ENCODE assay signal across 8 cellular contexts in genomic region chr15:66946578-66947164, GRCh38.
DNase-seq lines count a peak whose midpoint lies in the region; FAIRE-seq and TF ChIP-seq lines count a peak whose summit lies in the region.

No MANE protein-coding gene starts in this region.

- FAIRE-seq in keratinocyte (lab: Jason Lieb, UNC) = peak; percentile 75

- H3K4me2 ChIP-seq in keratinocyte (ENCODE audit: control insufficient read depth, extremely low read depth, insufficient read depth, low read depth, low read length) = no peak overlapping the region

- H3K9me3 ChIP-seq in breast epithelium = no peaks in the 10 kb centered on the region
- no peaks in the 10 kb centered on the region for H3K9me3 ChIP-seq in keratinocyte (ENCODE audit: control insufficient read depth, low read depth, low read length)

- TF ChIP-seq POLR2A in breast epithelium (IDR thresholded peaks at IDR 0.05) = no peak

- no peaks in the 10 kb centered on the region for H4K20me1 ChIP-seq in keratinocyte (ENCODE audit: control insufficient read depth, extremely low read depth, insufficient read depth, low read length)

- H3K4me3 ChIP-seq in breast epithelium = no peak overlapping the region
- H3K4me3 ChIP-seq in keratinocyte (ENCODE audit: control insufficient read depth in 2 of 3, extremely low read depth in 1 of 3, insufficient read depth in 2 of 3, low read depth in 1 of 3, low read length in 3 of 3) = no peak overlapping the region

- H3K36me3 ChIP-seq in breast epithelium = no peaks in the 10 kb centered on the region
- H3K36me3 ChIP-seq in keratinocyte (ENCODE audit: control insufficient read depth in 2 of 2, extremely low read depth in 1 of 2, insufficient read depth in 2 of 2, low read length in 2 of 2) = no peaks in the 10 kb centered on the region

- H3K27me3 ChIP-seq in breast epithelium = no peaks in the 10 kb centered on the region
- no peaks in the 10 kb centered on the region for H3K27me3 ChIP-seq in keratinocyte (ENCODE audit: control insufficient read depth, extremely low read depth, insufficient read depth, low read length)

- H3K27ac ChIP-seq in VCaP (no peak overlapping the region), breast epithelium (no peak overlapping the region), keratinocyte (ENCODE audit: control insufficient read depth, insufficient read depth, low read length) (no peak overlapping the region)

- H3K4me1 ChIP-seq in breast epithelium = no peaks in the 10 kb centered on the region
- H3K4me1 ChIP-seq in keratinocyte (ENCODE audit: control insufficient read depth, extremely low read depth, insufficient read depth, low read length) = no peaks in the 10 kb centered on the region

- DNase-seq in NCI-H2107 treated with DMSO at 0.1 percent for 48 hours (lab: John Stamatoyannopoulos, UW; ENCODE audit: unreplicated experiment) (peak; percentile 40), NCI-H2107 (lab: John Stamatoyannopoulos, UW) (no peak), NCI-H1694 treated with DMSO at 0.1 percent for 48 hours (lab: John Stamatoyannopoulos, UW) (peak; percentile 34), breast epithelium (ENCODE audit: low spot score in 2 of 2) (peak; percentile 57 to 73), keratinocyte (ENCODE audit: low read depth, low spot score) (no peak), cerebellar nuclear complex (lab: John Stamatoyannopoulos, UW) (no peak)
- peak; percentile 54 for DNase-seq in stimulated activated CD4-positive, alpha-beta T cell treated with anti-CD3 and anti-CD28 coated beads, Interleukin-2, amount 100 ng/mL, for 4 hours (ENCODE audit: low read depth)

- H3K9ac ChIP-seq in keratinocyte (ENCODE audit: control insufficient read depth, extremely low read depth, insufficient read depth, low read length) = no peak overlapping the region

- H3K79me2 ChIP-seq in keratinocyte (ENCODE audit: control insufficient read depth, insufficient read depth, low read length) = no peaks in the 10 kb centered on the region

- peak; percentile 93 for TF ChIP-seq CTCF in VCaP (conservative IDR thresholded peaks at IDR 0.05)
- TF ChIP-seq CTCF in breast epithelium (IDR thresholded peaks at IDR 0.05) = peak; percentile 81 to 92 (median 87)
- peak; percentile 87 to 96 (median 89) for TF ChIP-seq CTCF in keratinocyte (optimal IDR thresholded peaks at IDR 0.05 in 1 of 3, IDR thresholded peaks at IDR 0.05 in 1 of 3, conservative IDR thresholded peaks at IDR 0.05 in 1 of 3; ENCODE audit: extremely low read depth in 1 of 3, insufficient read depth in 2 of 3, low read length in 3 of 3)

- dilution Hi-C loops in keratinocyte (cut with MboI; ENCODE audit: extremely low pct_ligation_motif_present, low sequenced_read_pairs) = no loop called here

- H3K9me1 ChIP-seq in keratinocyte (ENCODE audit: control insufficient read depth, extremely low read depth, insufficient read depth, low read length) = no peaks in the 10 kb centered on the region

- no peak overlapping the region for H2AFZ ChIP-seq in keratinocyte (ENCODE audit: control insufficient read depth, low read length)

- intact Hi-C loops in breast epithelium (cut with DNase I; ENCODE audit: low total_unique reads) = loop anchor here (10.0 kb wide), 1 partner anchor 358 kb away; no protein-coding TSS in a partner anchor

Comparison
In these comparisons a context has a peak if more than half of its experiments do, and no peak if none do; other contexts are left out.
1. DNase-seq: peak in NCI-H2107 treated with DMSO at 0.1 percent for 48 hours (single experiment), NCI-H1694 treated with DMSO at 0.1 percent for 48 hours (single experiment), breast epithelium (2 of 2) and stimulated activated CD4-positive, alpha-beta T cell treated with anti-CD3 and anti-CD28 coated beads, Interleukin-2, amount 100 ng/mL, for 4 hours (single experiment); none in NCI-H2107 (single experiment), keratinocyte (single experiment) and cerebellar nuclear complex (0 of 2).
2. Peak in every context shown above with its lines, with median percentiles within 50 percentile points of each other: CTCF ChIP-seq.